ENCODE assay signal across 18 cellular contexts in the genomic region with DNA sequence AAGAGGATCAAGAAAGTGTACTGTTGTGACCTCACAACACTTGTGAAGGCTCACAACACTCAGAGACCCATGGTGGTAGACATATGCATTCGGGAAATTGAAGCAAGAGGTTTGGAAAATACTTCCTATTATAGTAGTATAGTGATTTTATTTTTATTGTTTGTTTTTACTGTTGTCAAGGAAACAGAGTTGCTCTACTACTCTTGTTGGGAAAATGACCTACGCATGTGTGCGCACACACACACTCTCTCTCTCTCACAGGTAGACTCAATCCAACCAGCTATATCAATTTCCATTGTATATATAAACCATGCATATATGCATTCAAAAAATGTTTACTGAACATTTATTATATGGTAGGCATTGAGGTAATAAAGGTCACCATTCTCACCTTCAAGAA.
A peak's percentile ranks its signal among the peaks of the same experiment; 100 is the strongest.
DNase-seq lines count a peak whose midpoint lies in the region; ATAC-seq and TF ChIP-seq lines count a peak whose summit lies in the region.
"Had no signal": no experiment of that assay in that cellular context is flagged by ENCODE, and none has a peak within 500 bp of the region (broad histone marks: within the 10 kb centered on the region; RNA-seq: fewer than 3 reads in every experiment).

No MANE protein-coding gene starts in this region.

- no peak overlapping the region for H3K27ac ChIP-seq in heart right ventricle
- H3K27ac ChIP-seq: 22Rv1, A549, BLaER1, GM23248 had no signal

- H3K27me3 ChIP-seq in heart right ventricle, result no peaks in the 10 kb centered on the region
- H3K27me3 ChIP-seq: BLaER1 had no signal

- H3K36me3 ChIP-seq in heart right ventricle, result peaks cover 0 to 58% (median 6%) of the 10 kb centered on the region in 9 donors
- H3K36me3 ChIP-seq: BLaER1, HAP-1 had no signal

- no peaks in the 10 kb centered on the region for H3K9me3 Mint-ChIP-seq in osteocyte (ENCODE audit: unreplicated experiment)
- H3K9me3 Mint-ChIP-seq: CD8-positive, alpha-beta T cell had no signal

- H3K36me3 Mint-ChIP-seq in osteocyte (ENCODE audit: unreplicated experiment), result no peaks in the 10 kb centered on the region

- peaks cover 37% of the 10 kb centered on the region for H3K4me1 Mint-ChIP-seq in osteocyte (ENCODE audit: unreplicated experiment)
- H3K4me1 Mint-ChIP-seq: CD14-positive monocyte had no signal

- H3K27ac Mint-ChIP-seq in osteocyte (ENCODE audit: unreplicated experiment), result peak overlapping the region; percentile 64
- H3K27ac Mint-ChIP-seq: CD8-positive, alpha-beta T cell had no signal

- peak; percentile 17 for DNase-seq in DMS153 (lab: John Stamatoyannopoulos, UW)
- no peak for DNase-seq in DMS153 treated with DMSO at 0.1 percent for 48 hours (lab: John Stamatoyannopoulos, UW; ENCODE audit: unreplicated experiment)
- DNase-seq in HT-29 (ENCODE audit: low spot score), result peak; percentile 20
- peak; percentile 75 for DNase-seq in NCI-H774 (lab: John Stamatoyannopoulos, UW)
- no peak for DNase-seq in osteocyte (ENCODE audit: extremely low spot score, unreplicated experiment)
- no peak for DNase-seq in heart right ventricle
- DNase-seq: CD8-positive, alpha-beta T cell; DMS 273 treated with DMSO at 0.1 percent for 48 hours; DND-41; EL; GM23248 had no signal

- no peak for ATAC-seq in esophagus mucosa
- ATAC-seq in heart right ventricle, result no peak
- ATAC-seq: A549; CD8-positive, alpha-beta T cell; GM12878 had no signal

- H3K4me3 Mint-ChIP-seq in osteocyte (ENCODE audit: unreplicated experiment), result no peak overlapping the region
- H3K4me3 Mint-ChIP-seq: CD14-positive monocyte; CD8-positive, alpha-beta T cell had no signal

- TF ChIP-seq CTCF in osteocyte (IDR thresholded peaks at IDR 0.05), result no peak
- TF ChIP-seq CTCF in heart right ventricle (IDR thresholded peaks at IDR 0.05), result no peak

- intact Hi-C loops in heart right ventricle (cut with DNase I), result no loop called here

- H3K9me3 ChIP-seq in heart right ventricle, result no peaks in the 10 kb centered on the region
- H3K9me3 ChIP-seq: A549, BLaER1, HAP-1 had no signal

- no peak overlapping the region for H3K4me3 ChIP-seq in heart right ventricle
- H3K4me3 ChIP-seq: A549, BLaER1, GM12878, GM23248, HAP-1 had no signal

- no peaks in the 10 kb centered on the region for H3K27me3 Mint-ChIP-seq in osteocyte (ENCODE audit: unreplicated experiment)

- 89 to 94% methylated on average over 3 of the region's 3 CpGs for WGBS in heart right ventricle, 2 donors

- H3K4me1 ChIP-seq in heart right ventricle, result peaks cover 0 to 4% (median 0%) of the 10 kb centered on the region in 9 donors

Comparison
In these comparisons a context has a peak if more than half of its experiments do, and no peak if none do; other contexts are left out.
1. DNase-seq: peak in DMS153 (single experiment), HT-29 (single experiment) and NCI-H774 (single experiment); none in DMS153 treated with DMSO at 0.1 percent for 48 hours (single experiment), osteocyte (single experiment) and heart right ventricle (0 of 2).